Comparison of ENCODE assay signal across 15 cellular contexts in genomic region chr21:32426592-32427051, GRCh38. TPM values are rescaled to one million over a fixed set of nuclear protein-coding genes. Genes with fewer than 3 reads are reported as not detected.
DNase-seq lines count a peak whose midpoint lies in the region; ATAC-seq, FAIRE-seq and TF ChIP-seq lines count a peak whose summit lies in the region.
"Had no signal": no experiment of that assay in that cellular context is flagged by ENCODE, and none has a peak within 500 bp of the region (broad histone marks: within the 10 kb centered on the region; RNA-seq: fewer than 3 reads in every experiment).

No MANE protein-coding gene starts in this region.

- H2AFZ ChIP-seq in keratinocyte (ENCODE audit: control insufficient read depth, low read length) = peak overlapping the region; percentile 64
- H2AFZ ChIP-seq: hepatocyte had no signal

- CTCF ChIA-PET in RWPE1 (lab: Yijun Ruan, JAX) = no interaction called here
- CTCF ChIA-PET in GM10248 (lab: Yijun Ruan, JAX) = no interaction called here

- H3K27ac ChIP-seq in RWPE1 (peak overlapping the region; percentile 98), keratinocyte (ENCODE audit: control insufficient read depth, insufficient read depth, low read length) (peak overlapping the region; percentile 91)
- H3K27ac ChIP-seq: hepatocyte had no signal

- H3K4me2 ChIP-seq in keratinocyte (ENCODE audit: control insufficient read depth, extremely low read depth, insufficient read depth, low read depth, low read length) = peak overlapping the region; percentile 89
- H3K4me2 ChIP-seq: hepatocyte had no signal

- peaks cover 12% of the 10 kb centered on the region for H3K79me2 ChIP-seq in keratinocyte (ENCODE audit: control insufficient read depth, insufficient read depth, low read length)
- H3K79me2 ChIP-seq: hepatocyte had no signal

- POLR2A ChIA-PET in RWPE1 (lab: Yijun Ruan, JAX; ENCODE audit: low non-redundant PET) (interaction anchor here (0.6 kb wide), 1 partner anchor 15 kb away, joined by 3 read pairs; no protein-coding TSS in a partner anchor), GM10248 (lab: Yijun Ruan, JAX) (no interaction called here)

- no peaks in the 10 kb centered on the region for H3K27me3 ChIP-seq in keratinocyte (ENCODE audit: control insufficient read depth, extremely low read depth, insufficient read depth, low read length)
- H3K27me3 ChIP-seq: hepatocyte had no signal

- H3K9me1 ChIP-seq in keratinocyte (ENCODE audit: control insufficient read depth, extremely low read depth, insufficient read depth, low read length) = peaks cover 3% of the 10 kb centered on the region

- no peaks in the 10 kb centered on the region for H3K9me3 ChIP-seq in keratinocyte (ENCODE audit: control insufficient read depth, low read depth, low read length)
- H3K9me3 ChIP-seq: mucosa of descending colon had no signal

- peak; percentile 41 for DNase-seq in RWPE1 (ENCODE audit: low spot score)
- peak; percentile 65 for DNase-seq in dermis blood vessel endothelial cell
- no peak for DNase-seq in keratinocyte (ENCODE audit: low read depth, low spot score)
- DNase-seq in urothelium cell line (ENCODE audit: low spot score) = peak; percentile 57
- no peak for DNase-seq in NCI-H774 (lab: John Stamatoyannopoulos, UW)
- no peak for DNase-seq in GM10248 (ENCODE audit: extremely low spot score)
- DNase-seq in erythroblast (lab: John Stamatoyannopoulos, UW) = no peak
- DNase-seq: activated T-cell treated with anti-CD3 and anti-CD28 coated beads, Interleukin-2, amount 50 U/mL, for 4 hours; cerebellar nuclear complex; mucosa of descending colon; NCI-H1694 had no signal

- peak; percentile 63 for FAIRE-seq in keratinocyte (lab: Jason Lieb, UNC)
- FAIRE-seq in urothelium cell line (lab: Jason Lieb, UNC) = no peak
- FAIRE-seq: GM18507, RCC 7860 had no signal

- H3K4me3 ChIP-seq in keratinocyte (ENCODE audit: control insufficient read depth in 2 of 3, extremely low read depth in 1 of 3, insufficient read depth in 2 of 3, low read depth in 1 of 3, low read length in 3 of 3) = peak overlapping the region in 1 of 3 experiments; percentile 44
- H3K4me3 ChIP-seq: hepatocyte, mucosa of descending colon had no signal

- ATAC-seq in HG03378 (IDR thresholded peaks at IDR 0.05; ENCODE audit: unreplicated experiment) = no peak
- ATAC-seq: activated T-cell treated with anti-CD3 and anti-CD28 coated beads, Interleukin-2, amount 50 U/mL, for 4 hours; mucosa of descending colon had no signal

- H3K4me1 ChIP-seq in keratinocyte (ENCODE audit: control insufficient read depth, extremely low read depth, insufficient read depth, low read length) = peaks cover 44% of the 10 kb centered on the region

- dilution Hi-C loops in keratinocyte (cut with MboI; ENCODE audit: extremely low pct_ligation_motif_present, low sequenced_read_pairs) = no loop called here

- H4K20me1 ChIP-seq in keratinocyte (ENCODE audit: control insufficient read depth, extremely low read depth, insufficient read depth, low read length) = no peaks in the 10 kb centered on the region

- H3K9ac ChIP-seq in keratinocyte (ENCODE audit: control insufficient read depth, extremely low read depth, insufficient read depth, low read length) = peak overlapping the region; percentile 68

- TF ChIP-seq POLR2A in erythroblast (IDR thresholded peaks at IDR 0.05; ENCODE audit: low read length) = no peak

- no peaks in the 10 kb centered on the region for H3K36me3 ChIP-seq in keratinocyte (ENCODE audit: control insufficient read depth in 2 of 2, extremely low read depth in 1 of 2, insufficient read depth in 2 of 2, low read length in 2 of 2)

- TF ChIP-seq CTCF in RWPE1 (conservative IDR thresholded peaks at IDR 0.05; ENCODE audit: low read depth) (no peak), keratinocyte (optimal IDR thresholded peaks at IDR 0.05 in 1 of 3, IDR thresholded peaks at IDR 0.05 in 1 of 3, conservative IDR thresholded peaks at IDR 0.05 in 1 of 3; ENCODE audit: extremely low read depth in 1 of 3, insufficient read depth in 2 of 3, low read length in 3 of 3) (no peak), GM10248 (IDR thresholded peaks at IDR 0.05; ENCODE audit: control extremely low read depth, extremely low read depth, low read depth, missing control alignments) (no peak)

RNA-seq across cellular contexts. Expression of gene EVA1C, which starts 14.1 kb away (rescaled TPM):
- total RNA-seq in dermis blood vessel endothelial cell = 17.9 and 39.7 TPM in 2 replicates
- polyA plus RNA-seq in keratinocyte = 6.1 to 15.3 TPM (median 10.8 TPM) in 3 replicates
- 7.1 TPM for polyA plus RNA-seq in keratinocyte (2011; ENCODE audit: low read depth)
- polyA plus RNA-seq in keratinocyte (2011; cell fraction: cytosol; rRNA removed) = 7.3 and 14.3 TPM in 2 replicates
- polyA plus RNA-seq in keratinocyte (2011; cell fraction: nucleus; rRNA removed) = 6.8 TPM in 2 replicates
- 12.5 and 13.1 TPM in 2 replicates for polyA plus RNA-seq in keratinocyte (2012; ENCODE audit: low replicate concordance)
- 6.5 to 13.9 TPM (median 10.0 TPM) in 3 replicates for polyA minus RNA-seq in keratinocyte
- 8.1 TPM for polyA minus RNA-seq in keratinocyte (2011; cell fraction: cytosol; rRNA and poly(A)+ RNA removed)
- 4.5 and 5.2 TPM in 2 replicates for polyA minus RNA-seq in keratinocyte (2011; cell fraction: nucleus; rRNA and poly(A)+ RNA removed)

RNA-seq across cellular contexts. Expression of gene URB1, which starts 33.8 kb away (rescaled TPM):
- total RNA-seq in dermis blood vessel endothelial cell = 18.5 and 27.6 TPM in 2 replicates
- polyA plus RNA-seq in keratinocyte = 7.3 to 11.3 TPM (median 9.0 TPM) in 3 replicates
- polyA plus RNA-seq in keratinocyte (2011; ENCODE audit: low read depth) = 4.9 TPM
- 5.5 and 6.0 TPM in 2 replicates for polyA plus RNA-seq in keratinocyte (2011; cell fraction: cytosol; rRNA removed)
- 26.3 and 27.4 TPM in 2 replicates for polyA plus RNA-seq in keratinocyte (2011; cell fraction: nucleus; rRNA removed)
- 7.1 and 15.0 TPM in 2 replicates for polyA plus RNA-seq in keratinocyte (2012; ENCODE audit: low replicate concordance)
- polyA minus RNA-seq in keratinocyte = 20.4 to 31.0 TPM (median 28.1 TPM) in 3 replicates
- 15.7 TPM for polyA minus RNA-seq in keratinocyte (2011; cell fraction: cytosol; rRNA and poly(A)+ RNA removed)
- polyA minus RNA-seq in keratinocyte (2011; cell fraction: nucleus; rRNA and poly(A)+ RNA removed) = 53.4 and 72.7 TPM in 2 replicates

Comparison
In these comparisons a context has a peak if more than half of its experiments do, and no peak if none do; other contexts are left out.
1. DNase-seq: peak in RWPE1 (single experiment), dermis blood vessel endothelial cell (single experiment) and urothelium cell line (single experiment); none in keratinocyte (single experiment), NCI-H774 (single experiment), GM10248 (single experiment) and erythroblast (0 of 2).